ENCODE assay signal across 39 cellular contexts in genomic region chr16:25895371-25895770, GRCh38.
"Had no signal": no experiment of that assay in that cellular context is flagged by ENCODE, and none has a peak within 500 bp of the region (broad histone marks: within the 10 kb centered on the region; RNA-seq: fewer than 3 reads in every experiment).

No MANE protein-coding gene starts in this region.

- H3K4me1 Mint-ChIP-seq: activated B cell treated with CpG ODN at 0.5 μM for 24 hours; activated CD8-positive, alpha-beta memory T cell treated with anti-CD3 and anti-CD28 coated beads, Interleukin-2, amount 10 ng/mL, durations not matched to agents 7 days and 5 days; activated naive CD8-positive, alpha-beta T cell treated with anti-CD3 and anti-CD28 coated beads for 36 hours; activated T-helper 17 cell treated with anti-CD3 and anti-CD28 coated beads, Interleukin-2, amount 50 U/mL, for 72 hours had no signal

- H3K4me3 ChIP-seq: ascending aorta, PC-9 had no signal

- DNase-seq: activated B cell treated with CpG ODN at 0.5 μM for 24 hours; activated CD4-positive, alpha-beta memory T cell treated with anti-CD3 and anti-CD28 coated beads for 36 hours; activated CD4-positive, alpha-beta T cell treated with anti-CD3 and anti-CD28 coated beads for 4 hours; activated CD4-positive, alpha-beta T cell treated with anti-CD3 and anti-CD28 coated beads, Interleukin-2, amount 50 U/mL, for 1 hour; activated CD4-positive, CD25-positive, alpha-beta regulatory T cell treated with anti-CD3 and anti-CD28 coated beads, Interleukin-2, amount 50 U/mL, for 72 hours; activated CD8-positive, alpha-beta memory T cell treated with anti-CD3 and anti-CD28 coated beads, Interleukin-2, amount 10 ng/mL, durations not matched to agents 7 days and 5 days; activated effector memory CD4-positive, alpha-beta T cell treated with anti-CD3 and anti-CD28 coated beads, Interleukin-2, amount 50 U/mL, for 16 hours; activated naive CD4-positive, alpha-beta T cell; activated naive CD4-positive, alpha-beta T cell treated with anti-CD3 and anti-CD28 coated beads, Interleukin-2, amount 50 U/mL, for 16 hours; activated naive CD8-positive, alpha-beta T cell treated with anti-CD3 and anti-CD28 coated beads for 36 hours; activated T-cell treated with anti-CD3 and anti-CD28 coated beads, Interleukin-2, amount 50 U/mL, for 1 hour; activated T-cell treated with anti-CD3 and anti-CD28 coated beads, Interleukin-2, amount 50 U/mL, for 72 hours; amniotic stem cell; caudate nucleus; MM.1S; MV-4-11; NCI-H1092; NCI-H146; NCI-H187; NCI-H2029 treated with DMSO at 0.1 percent for 48 hours; NCI-H2107; NCI-H2171; NCI-H510A; NCI-H526; NCI-H748 treated with DMSO at 0.1 percent for 48 hours; NK-92 treated with Interleukin-12 subunit alpha and Interleukin-12 subunit beta, amount 100 ng/mL, for 24 hours; PC-9; SIG-M5; SW 1271; T-helper 1 cell; T-helper 2 cell; T-helper 9 cell had no signal

- H3K27ac Mint-ChIP-seq: activated B cell treated with CpG ODN at 0.5 μM for 24 hours; activated CD4-positive, alpha-beta memory T cell treated with anti-CD3 and anti-CD28 coated beads for 36 hours; activated CD8-positive, alpha-beta memory T cell treated with anti-CD3 and anti-CD28 coated beads, Interleukin-2, amount 10 ng/mL, durations not matched to agents 7 days and 5 days; activated naive CD8-positive, alpha-beta T cell treated with anti-CD3 and anti-CD28 coated beads for 36 hours; activated T-cell treated with anti-CD3 and anti-CD28 coated beads, Interleukin-2, amount 50 U/mL, for 72 hours; activated T-helper 17 cell treated with anti-CD3 and anti-CD28 coated beads, Interleukin-2, amount 50 U/mL, for 72 hours had no signal

- H3K36me3 ChIP-seq: ascending aorta had no signal

- ATAC-seq: activated CD8-positive, alpha-beta memory T cell treated with anti-CD3 and anti-CD28 coated beads, Interleukin-2, amount 10 ng/mL, durations not matched to agents 7 days and 5 days; activated T-cell treated with anti-CD3 and anti-CD28 coated beads, Interleukin-2, amount 50 U/mL, for 72 hours; activated T-helper 17 cell treated with anti-CD3 and anti-CD28 coated beads, Interleukin-2, amount 50 U/mL, for 72 hours; Right ventricle myocardium inferior had no signal

- FAIRE-seq: RCC 7860 had no signal

- H3K4me2 ChIP-seq: KMS-11, PC-9 had no signal

- H3K9me3 Mint-ChIP-seq: activated T-helper 17 cell treated with anti-CD3 and anti-CD28 coated beads, Interleukin-2, amount 50 U/mL, for 72 hours had no signal

- H3K36me3 Mint-ChIP-seq: activated CD4-positive, alpha-beta memory T cell treated with anti-CD3 and anti-CD28 coated beads for 36 hours; activated CD8-positive, alpha-beta memory T cell treated with anti-CD3 and anti-CD28 coated beads, Interleukin-2, amount 10 ng/mL, durations not matched to agents 7 days and 5 days; activated naive CD8-positive, alpha-beta T cell treated with anti-CD3 and anti-CD28 coated beads for 36 hours had no signal

- H3K4me3 Mint-ChIP-seq: activated B cell treated with CpG ODN at 0.5 μM for 24 hours; activated CD4-positive, alpha-beta memory T cell treated with anti-CD3 and anti-CD28 coated beads for 36 hours; activated CD8-positive, alpha-beta memory T cell treated with anti-CD3 and anti-CD28 coated beads, Interleukin-2, amount 10 ng/mL, durations not matched to agents 7 days and 5 days; activated naive CD8-positive, alpha-beta T cell treated with anti-CD3 and anti-CD28 coated beads for 36 hours; activated T-cell treated with anti-CD3 and anti-CD28 coated beads, Interleukin-2, amount 50 U/mL, for 72 hours; activated T-helper 17 cell treated with anti-CD3 and anti-CD28 coated beads, Interleukin-2, amount 50 U/mL, for 72 hours had no signal

- H3K27ac ChIP-seq: ascending aorta, KMS-11, PC-9, RWPE1, VCaP had no signal

- H3K27me3 ChIP-seq: ascending aorta had no signal

- H3K9ac ChIP-seq: KMS-11 had no signal

- H3K4me1 ChIP-seq: ascending aorta had no signal

- H3K9me3 ChIP-seq: ascending aorta had no signal

- H2AFZ ChIP-seq: PC-9 had no signal
